Comparison of ENCODE assay signal across 1 cellular context in genomic region chr22:29231971-29232959, GRCh38.
TF ChIP-seq lines count a peak whose summit lies in the region.

No MANE protein-coding gene starts in this region.

TF ChIP-seq in HepG2, 621 proteins besides CTCF, POLR2A, EP300 and RAD21 (continued from another document and continues in another):
- TF ChIP-seq ZHX1 (CRISPR knock-in tag; IDR thresholded peaks at IDR 0.05; ENCODE audit: low read depth) (no peak), SMAD1 (CRISPR knock-in tag; IDR thresholded peaks at IDR 0.05; ENCODE audit: borderline replicate concordance, low read depth) (no peak), SOX6 (IDR thresholded peaks at IDR 0.05) (no peak), SOX6 (CRISPR knock-in tag; IDR thresholded peaks at IDR 0.05) (0 out of 2 replicates have a peak, but pooled peaks have one; percentile 23), SOX5 (CRISPR knock-in tag; IDR thresholded peaks at IDR 0.05; ENCODE audit: borderline replicate concordance) (peak; percentile 32; the same call in 1 of the 2 replicates), ZBTB43 (CRISPR knock-in tag; conservative IDR thresholded peaks at IDR 0.05) (0 out of 2 replicates have a peak, but pooled peaks have one; percentile 29), ZSCAN12 (CRISPR knock-in tag; IDR thresholded peaks at IDR 0.05) (no peak), ZNF768 (CRISPR knock-in tag; IDR thresholded peaks at IDR 0.05) (peak; percentile 97), ZGPAT (CRISPR knock-in tag; IDR thresholded peaks at IDR 0.05) (peak; percentile 59), ZNF446 (CRISPR knock-in tag; IDR thresholded peaks at IDR 0.05) (no peak), HCFC1 (IDR thresholded peaks at IDR 0.05; ENCODE audit: low read depth, low read length) (no peak), ZBED4 (CRISPR knock-in tag; IDR thresholded peaks at IDR 0.05; ENCODE audit: borderline replicate concordance) (peak; percentile 75; the same call in 1 of the 2 replicates), LCORL (IDR thresholded peaks at IDR 0.05) (no peak), LCORL (CRISPR knock-in tag; IDR thresholded peaks at IDR 0.05) (peak; percentile 67; the same call in 1 of the 2 replicates), PPARG (CRISPR knock-in tag; conservative IDR thresholded peaks at IDR 0.05) (no peak), ZBTB38 (CRISPR knock-in tag; IDR thresholded peaks at IDR 0.05) (0 out of 2 replicates have a peak, but pooled peaks have one; percentile 12), ZNF710 (CRISPR knock-in tag; IDR thresholded peaks at IDR 0.05; ENCODE audit: borderline replicate concordance) (no peak), CBFB (CRISPR knock-in tag; IDR thresholded peaks at IDR 0.05) (0 out of 2 replicates have a peak, but pooled peaks have one; percentile 10), ZNF407 (CRISPR knock-in tag; IDR thresholded peaks at IDR 0.05; ENCODE audit: not compliant biosample characterization) (peak; percentile 68), ZIK1 (CRISPR knock-in tag; IDR thresholded peaks at IDR 0.05; ENCODE audit: borderline replicate concordance, low read depth) (no peak), RXRA (CRISPR knock-in tag; IDR thresholded peaks at IDR 0.05) (peak; percentile 41), MBD4 (IDR thresholded peaks at IDR 0.05; ENCODE audit: borderline replicate concordance, low read length) (no peak), JARID2 (CRISPR knock-in tag; IDR thresholded peaks at IDR 0.05; ENCODE audit: insufficient replicate concordance) (no peak), FUBP1 (CRISPR knock-in tag; IDR thresholded peaks at IDR 0.05; ENCODE audit: borderline replicate concordance) (no peak), TBL1XR1 (IDR thresholded peaks at IDR 0.05; ENCODE audit: borderline replicate concordance, low read length, partially characterized antibody) (no peak), ZNF547 (CRISPR knock-in tag; IDR thresholded peaks at IDR 0.05) (peak; percentile 17; the same call in 1 of the 2 replicates), SMAD9 (CRISPR knock-in tag; IDR thresholded peaks at IDR 0.05) (no peak), MXD3 (CRISPR knock-in tag; IDR thresholded peaks at IDR 0.05) (0 out of 2 replicates have a peak, but pooled peaks have one; percentile 30)
